Comparison of ENCODE assay signal across 14 cellular contexts in the genomic region with DNA sequence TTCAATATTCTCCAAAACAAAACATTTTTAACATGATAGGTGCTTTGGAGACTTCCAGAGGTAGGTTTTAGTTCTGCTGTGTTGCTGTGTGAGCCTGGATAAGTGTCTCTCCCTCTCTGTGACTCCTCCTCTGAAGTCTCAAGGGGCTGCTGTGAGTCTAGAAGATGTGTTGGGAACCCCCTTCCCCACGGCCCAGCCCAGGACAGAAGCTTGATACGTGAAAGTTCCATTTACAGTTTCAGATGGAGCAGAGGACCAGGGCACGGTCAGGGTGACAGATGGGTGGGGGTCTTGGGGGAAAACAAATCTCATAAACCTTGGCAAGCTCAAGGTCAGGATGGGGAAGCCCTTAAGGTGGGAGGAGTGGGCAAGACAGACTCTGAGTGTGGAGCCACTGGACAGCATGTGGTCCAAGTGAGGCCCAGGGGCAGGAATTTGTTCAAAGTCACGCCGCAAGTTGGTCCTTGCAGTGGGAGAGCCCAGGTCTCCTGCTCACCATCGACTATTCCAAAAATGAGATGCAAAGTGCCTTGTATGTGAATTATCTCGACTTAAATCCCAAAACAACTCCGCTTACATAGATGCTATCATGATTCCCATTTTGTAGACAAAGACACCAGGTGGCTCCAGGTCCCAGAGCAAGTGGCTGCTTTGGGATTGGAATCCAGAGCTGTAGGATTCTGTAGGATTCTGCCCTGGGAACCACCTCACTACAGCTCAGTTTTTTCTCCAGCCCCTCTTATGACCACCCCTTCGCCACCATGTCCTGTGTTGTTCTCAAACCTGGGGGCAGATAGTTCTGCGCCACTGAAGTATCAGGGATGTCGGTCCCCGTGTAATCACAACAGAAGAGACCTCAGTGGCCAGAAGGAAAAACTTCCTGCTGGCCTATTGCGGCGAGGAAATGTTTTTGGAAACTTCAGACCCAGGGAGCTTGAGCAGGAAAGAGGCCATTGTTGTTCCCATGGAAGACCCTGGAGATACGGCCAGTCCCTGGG. TPM values are rescaled to one million over a fixed set of nuclear protein-coding genes. Genes with fewer than 3 reads are reported as not detected.
DNase-seq lines count a peak whose midpoint lies in the region; TF ChIP-seq lines count a peak whose summit lies in the region.
"Had no signal": no experiment of that assay in that cellular context is flagged by ENCODE, and none has a peak within 500 bp of the region (broad histone marks: within the 10 kb centered on the region; RNA-seq: fewer than 3 reads in every experiment).

No MANE protein-coding gene starts in this region.

- H3K4me3 ChIP-seq in astrocyte of the cerebellum (ENCODE audit: low read depth, low read length), result peak overlapping the region; percentile 4
- H3K4me3 ChIP-seq in kidney epithelial cell (ENCODE audit: low read depth, low read length), result peak overlapping the region; percentile 60
- H3K4me3 ChIP-seq in spleen, result peak overlapping the region in 4 of 8 donors; percentile 40 to 70 (median 50)
- H3K4me3 ChIP-seq: neural progenitor cell, testis had no signal

- peaks cover 64% of the 10 kb centered on the region for H3K4me1 Mint-ChIP-seq in Calu3 (ENCODE audit: low read depth, unreplicated experiment)
- peaks cover 32% of the 10 kb centered on the region for H3K4me1 Mint-ChIP-seq in CD14-positive monocyte
- peaks cover 5% of the 10 kb centered on the region for H3K4me1 Mint-ChIP-seq in activated T-helper 2 cell treated with anti-CD3 and anti-CD28 coated beads, Interferon-gamma antibody, Interleukin-2, Interleukin-4, amounts not matched to agents 10 μg/mL and 5 μg/mL and 100 μg/mL, durations not matched to agents 14 hours and 24 hours and 36 hours (ENCODE audit: low read depth)

- intact Hi-C loops in Calu3 (cut with micrococcal nuclease; ENCODE audit: unreplicated experiment) (no loop called here), spleen (cut with DNase I; ENCODE audit: low total_unique reads) (no loop called here), CD14-positive monocyte (cut with micrococcal nuclease) (no loop called here)
- intact Hi-C loops in activated T-helper 2 cell treated with anti-CD3 and anti-CD28 coated beads, Interferon-gamma antibody, Interleukin-2, Interleukin-4, amounts not matched to agents 10 μg/mL and 5 μg/mL and 100 μg/mL, durations not matched to agents 14 hours and 24 hours and 36 hours (cut with micrococcal nuclease), result no loop called here

- H3K36me3 Mint-ChIP-seq in Calu3 (ENCODE audit: insufficient read depth, unreplicated experiment) (peaks cover 80% of the 10 kb centered on the region), CD14-positive monocyte (peaks cover 3 to 4% of the 10 kb centered on the region in 2 donors)
- no peaks in the 10 kb centered on the region for H3K36me3 Mint-ChIP-seq in activated T-helper 2 cell treated with anti-CD3 and anti-CD28 coated beads, Interferon-gamma antibody, Interleukin-2, Interleukin-4, amounts not matched to agents 10 μg/mL and 5 μg/mL and 100 μg/mL, durations not matched to agents 14 hours and 24 hours and 36 hours (ENCODE audit: low read depth)
- H3K36me3 Mint-ChIP-seq: neural progenitor cell had no signal

- H3K27ac Mint-ChIP-seq in Calu3 (ENCODE audit: unreplicated experiment) (peak overlapping the region; percentile 52), CD14-positive monocyte (peak overlapping the region in 2 of 7 donors; percentile 22)
- H3K27ac Mint-ChIP-seq in activated T-helper 2 cell treated with anti-CD3 and anti-CD28 coated beads, Interferon-gamma antibody, Interleukin-2, Interleukin-4, amounts not matched to agents 10 μg/mL and 5 μg/mL and 100 μg/mL, durations not matched to agents 14 hours and 24 hours and 36 hours, result no peak overlapping the region
- H3K27ac Mint-ChIP-seq: neural progenitor cell had no signal

- no peaks in the 10 kb centered on the region for H3K9me3 ChIP-seq in spleen
- H3K9me3 ChIP-seq: BE2C, testis had no signal

- TF ChIP-seq POLR2A in spleen (IDR thresholded peaks at IDR 0.05), result no peak

- H3K27me3 ChIP-seq in kidney epithelial cell (ENCODE audit: control insufficient read depth, insufficient read depth, low read length) (no peaks in the 10 kb centered on the region), spleen (replicated peaks in 1 of 7) (peaks cover 0 to 10% (median 0%) of the 10 kb centered on the region in 7 donors)
- H3K27me3 ChIP-seq: BE2C, testis had no signal

- H3K4me3 Mint-ChIP-seq in Calu3 (ENCODE audit: low read depth, unreplicated experiment) (peak overlapping the region; percentile 59), CD14-positive monocyte (peak overlapping the region in 1 of 2 donors; percentile 17)
- H3K4me3 Mint-ChIP-seq in activated T-helper 2 cell treated with anti-CD3 and anti-CD28 coated beads, Interferon-gamma antibody, Interleukin-2, Interleukin-4, amounts not matched to agents 10 μg/mL and 5 μg/mL and 100 μg/mL, durations not matched to agents 14 hours and 24 hours and 36 hours (ENCODE audit: low read depth), result no peak overlapping the region
- H3K4me3 Mint-ChIP-seq: neural progenitor cell had no signal

- BruUV-seq in Calu3 (replicated peaks; lab: Mats Ljungman, UMichigan), result no TSS peak

- no peak for DNase-seq in Calu3
- DNase-seq in astrocyte of the cerebellum (ENCODE audit: low read depth), result no peak
- DNase-seq in kidney epithelial cell (ENCODE audit: low read depth), result no peak
- DNase-seq in spleen, result peak; percentile 32
- no peak for DNase-seq in CD14-positive monocyte (ENCODE audit: low spot score)
- no peak for DNase-seq in activated T-helper 2 cell treated with anti-CD3 and anti-CD28 coated beads, Interferon-gamma antibody, Interleukin-2, Interleukin-4, amounts not matched to agents 10 μg/mL and 5 μg/mL and 100 μg/mL, durations not matched to agents 14 hours and 24 hours and 36 hours (ENCODE audit: low spot score)
- DNase-seq in NCI-H69 (lab: John Stamatoyannopoulos, UW), result no peak
- no peak for DNase-seq in DMS79 treated with DMSO at 0.1 percent for 48 hours (lab: John Stamatoyannopoulos, UW)
- DNase-seq: activated CD4-positive, alpha-beta T cell treated with anti-CD3 and anti-CD28 coated beads for 4 hours; activated T-cell treated with anti-CD3 and anti-CD28 coated beads, Interleukin-2, amount 50 U/mL, for 1 hour; BE2C; NCI-H1092; testis had no signal

- no peaks in the 10 kb centered on the region for H3K27me3 Mint-ChIP-seq in Calu3 (ENCODE audit: unreplicated experiment)
- peaks cover 4 to 8% (median 5%) of the 10 kb centered on the region in 3 donors for H3K27me3 Mint-ChIP-seq in CD14-positive monocyte (ENCODE audit: low read depth in 3 of 3)
- H3K27me3 Mint-ChIP-seq in activated T-helper 2 cell treated with anti-CD3 and anti-CD28 coated beads, Interferon-gamma antibody, Interleukin-2, Interleukin-4, amounts not matched to agents 10 μg/mL and 5 μg/mL and 100 μg/mL, durations not matched to agents 14 hours and 24 hours and 36 hours (ENCODE audit: low read depth), result peaks cover 18% of the 10 kb centered on the region

- H3K27ac ChIP-seq in spleen, result peak overlapping the region in 2 of 8 donors; percentile 20 to 87
- H3K27ac ChIP-seq: neural progenitor cell, testis had no signal

- H3K9me3 Mint-ChIP-seq in Calu3 (ENCODE audit: low read depth, unreplicated experiment) (no peaks in the 10 kb centered on the region), CD14-positive monocyte (peaks cover 0 to 4% (median 0%) of the 10 kb centered on the region in 7 donors)
- no peaks in the 10 kb centered on the region for H3K9me3 Mint-ChIP-seq in activated T-helper 2 cell treated with anti-CD3 and anti-CD28 coated beads, Interferon-gamma antibody, Interleukin-2, Interleukin-4, amounts not matched to agents 10 μg/mL and 5 μg/mL and 100 μg/mL, durations not matched to agents 14 hours and 24 hours and 36 hours
- H3K9me3 Mint-ChIP-seq: neural progenitor cell had no signal

- H3K36me3 ChIP-seq in kidney epithelial cell (ENCODE audit: control insufficient read depth, insufficient read depth, low read length), result no peaks in the 10 kb centered on the region
- H3K36me3 ChIP-seq in spleen, result peaks cover 0 to 14% (median 0%) of the 10 kb centered on the region in 6 donors
- H3K36me3 ChIP-seq: BE2C, neural progenitor cell had no signal

- CTCF ChIA-PET in Calu3 (lab: Charles Lee), result interaction anchor here (1.1 to 2.5 kb wide), 8 partner anchors 11 to 106 kb away, joined by 3 to 16 read pairs (median 7); no protein-coding TSS in a partner anchor

- no peak for TF ChIP-seq CTCF in Calu3 (IDR thresholded peaks at IDR 0.05; ENCODE audit: unreplicated experiment)
- TF ChIP-seq CTCF in astrocyte of the cerebellum (IDR thresholded peaks at IDR 0.05; ENCODE audit: low read depth, low read length, missing control alignments), result no peak
- no peak for TF ChIP-seq CTCF in kidney epithelial cell (IDR thresholded peaks at IDR 0.05; ENCODE audit: insufficient read depth, low read length, poor library complexity, severe bottlenecking)
- TF ChIP-seq CTCF in spleen (IDR thresholded peaks at IDR 0.05 in 8 of 11, conservative IDR thresholded peaks at IDR 0.05 in 3 of 11), result no peak
- no peak for TF ChIP-seq CTCF in CD14-positive monocyte (IDR thresholded peaks at IDR 0.05)

- H3K4me1 ChIP-seq in spleen, result peaks cover 17 to 97% (median 62%) of the 10 kb centered on the region in 6 donors
- H3K4me1 ChIP-seq: BE2C had no signal

- in situ Hi-C loops in astrocyte of the cerebellum (cut with HindIII; ENCODE audit: low sequenced_read_pairs), result no loop called here

- WGBS in spleen, 5 donors, result 71 to 84% (median 84%) methylated on average over 15 of the region's 15 CpGs

RNA-seq across cellular contexts. Expression of gene TGM2, which starts 1.9 kb away (rescaled TPM):
- total RNA-seq in Calu3 (2022) (261 and 311 TPM in 2 replicates), kidney epithelial cell (115 and 135 TPM in 2 replicates), spleen (100 to 1,000 TPM in 1 of 7 donors, 10 to 100 TPM in 6; 60.2 to 167 (median 87.6) TPM)
- polyA plus RNA-seq in spleen (10 to 100 TPM in 2 of 3 donors, 1 to 10 TPM in 1; 9.3 to 35.3 (median 19.8) TPM), CD14-positive monocyte (1 to 10 TPM in 1 of 2 donors, under 1 TPM in 1; 0.47 to 1.6 TPM)
- total RNA-seq in activated T-helper 2 cell treated with anti-CD3 and anti-CD28 coated beads, Interferon-gamma antibody, Interleukin-2, Interleukin-4, amounts not matched to agents 10 μg/mL and 5 μg/mL and 100 μg/mL, durations not matched to agents 14 hours and 24 hours and 36 hours, result not detected in 2 replicates

Comparison
In these comparisons a context has a peak if more than half of its experiments do, and no peak if none do; other contexts are left out.
1. RNA of gene TGM2, which starts 1.9 kb away (total RNA-seq): 261 to 311 TPM in Calu3, 115 to 135 TPM in kidney epithelial cell and 60.2 to 167 TPM in spleen; not detected in activated T-helper 2 cell treated with anti-CD3 and anti-CD28 coated beads, Interferon-gamma antibody, Interleukin-2, Interleukin-4, amounts not matched to agents 10 μg/mL and 5 μg/mL and 100 μg/mL, durations not matched to agents 14 hours and 24 hours and 36 hours; every median in the first group is over 10 times any median in the second.